In genomic region chr19:32642771-32643170, GRCh38 we compare ENCODE assay signal across 8 cellular contexts. TPM values are rescaled to one million over a fixed set of nuclear protein-coding genes. Genes with fewer than 3 reads are reported as not detected.
DNase-seq lines count a peak whose midpoint lies in the region; ATAC-seq and TF ChIP-seq lines count a peak whose summit lies in the region.

No MANE protein-coding gene starts in this region.

- H3K9me3 Mint-ChIP-seq in natural killer cell treated with Interleukin-12 subunit alpha and Interleukin-12 subunit beta and Interleukin-15 and Interleukin-18, amount 100 ng/mL, for 72 hours, result no peaks in the 10 kb centered on the region

- H3K4me3 ChIP-seq in lower leg skin (ENCODE audit: low read depth, poor library complexity, severe bottlenecking), result no peak overlapping the region

- intact Hi-C loops in lower leg skin (cut with DNase I; ENCODE audit: low total_unique reads), result no loop called here

- WGBS in lower leg skin, 2 donors, result 94 to 96% methylated on average over 11 to 12 of the region's 12 CpGs

- no peak overlapping the region for H3K27ac Mint-ChIP-seq in natural killer cell treated with Interleukin-12 subunit alpha and Interleukin-12 subunit beta and Interleukin-15 and Interleukin-18, amount 100 ng/mL, for 72 hours

- H3K27me3 Mint-ChIP-seq in natural killer cell treated with Interleukin-12 subunit alpha and Interleukin-12 subunit beta and Interleukin-15 and Interleukin-18, amount 100 ng/mL, for 72 hours, result no peaks in the 10 kb centered on the region

- no peak for TF ChIP-seq POLR2A in lower leg skin (IDR thresholded peaks at IDR 0.05)

- H3K4me1 Mint-ChIP-seq in natural killer cell treated with Interleukin-12 subunit alpha and Interleukin-12 subunit beta and Interleukin-15 and Interleukin-18, amount 100 ng/mL, for 72 hours (ENCODE audit: low read depth in 2 of 2), result peaks cover 5 to 10% of the 10 kb centered on the region in 2 donors

- H3K27ac ChIP-seq in substantia nigra (ENCODE audit: low read depth, low read length, poor library complexity, severe bottlenecking), result no peak overlapping the region

- peak; percentile 48 to 57 for ATAC-seq in natural killer cell treated with Interleukin-12 subunit alpha and Interleukin-12 subunit beta and Interleukin-15 and Interleukin-18, amount 100 ng/mL, for 72 hours
- ATAC-seq in HG03457 (IDR thresholded peaks at IDR 0.05; ENCODE audit: unreplicated experiment), result no peak

- H3K36me3 Mint-ChIP-seq in natural killer cell treated with Interleukin-12 subunit alpha and Interleukin-12 subunit beta and Interleukin-15 and Interleukin-18, amount 100 ng/mL, for 72 hours, result peaks cover 12% of the 10 kb centered on the region

- peak; percentile 42 for DNase-seq in activated CD4-positive, CD25-positive, alpha-beta regulatory T cell treated with anti-CD3 and anti-CD28 coated beads, Interleukin-2, amount 50 U/mL, for 16 hours (ENCODE audit: low read depth, low spot score)
- peak; percentile 64 to 72 for DNase-seq in activated T-cell treated with anti-CD3 and anti-CD28 coated beads, Interleukin-2, amount 50 U/mL, for 48 hours
- DNase-seq in natural killer cell treated with Interleukin-12 subunit alpha and Interleukin-12 subunit beta and Interleukin-15 and Interleukin-18, amount 100 ng/mL, for 72 hours (ENCODE audit: low spot score), result no peak
- peak; percentile 71 for DNase-seq in stimulated activated CD8-positive, alpha-beta memory T cell treated with anti-CD3 and anti-CD28 coated beads, Interleukin-4, amount 100 ng/mL, for 48 hours
- DNase-seq in HK-2 (ENCODE audit: unreplicated experiment) (no peak), substantia nigra (lab: John Stamatoyannopoulos, UW) (no peak), lower leg skin (ENCODE audit: low spot score in 2 of 2) (no peak)

- no peak overlapping the region for H3K4me3 Mint-ChIP-seq in natural killer cell treated with Interleukin-12 subunit alpha and Interleukin-12 subunit beta and Interleukin-15 and Interleukin-18, amount 100 ng/mL, for 72 hours

- no peak for TF ChIP-seq CTCF in lower leg skin (IDR thresholded peaks at IDR 0.05)

RNA-seq across cellular contexts. Expression of gene ANKRD27, which starts 32.2 kb away (rescaled TPM):
- total RNA-seq in natural killer cell treated with Interleukin-12 subunit alpha and Interleukin-12 subunit beta and Interleukin-15 and Interleukin-18, amount 100 ng/mL, for 72 hours, result 10 to 100 TPM; 47.3 to 55.6 TPM
- 10 to 100 TPM; 24.1 to 46.0 (median 28.6) TPM for total RNA-seq in lower leg skin

RNA-seq across cellular contexts. Expression of gene RGS9BP, which starts 32.9 kb away (rescaled TPM):
- total RNA-seq in natural killer cell treated with Interleukin-12 subunit alpha and Interleukin-12 subunit beta and Interleukin-15 and Interleukin-18, amount 100 ng/mL, for 72 hours, result under 1 TPM in 1 of 2 donors, not detected in 1; 0.20 TPM
- 1 to 10 TPM; 1.0 to 2.9 (median 1.7) TPM for total RNA-seq in lower leg skin

RNA-seq across cellular contexts. Expression of gene NUDT19, which starts 48.9 kb away (rescaled TPM):
- total RNA-seq in natural killer cell treated with Interleukin-12 subunit alpha and Interleukin-12 subunit beta and Interleukin-15 and Interleukin-18, amount 100 ng/mL, for 72 hours, result 10 to 100 TPM; 19.6 to 21.7 TPM
- 10 to 100 TPM; 14.8 to 19.2 (median 18.6) TPM for total RNA-seq in lower leg skin

Comparison
In these comparisons a context has a peak if more than half of its experiments do, and no peak if none do; other contexts are left out.
1. DNase-seq: peak in activated CD4-positive, CD25-positive, alpha-beta regulatory T cell treated with anti-CD3 and anti-CD28 coated beads, Interleukin-2, amount 50 U/mL, for 16 hours (single experiment), activated T-cell treated with anti-CD3 and anti-CD28 coated beads, Interleukin-2, amount 50 U/mL, for 48 hours (2 of 2) and stimulated activated CD8-positive, alpha-beta memory T cell treated with anti-CD3 and anti-CD28 coated beads, Interleukin-4, amount 100 ng/mL, for 48 hours (single experiment); none in natural killer cell treated with Interleukin-12 subunit alpha and Interleukin-12 subunit beta and Interleukin-15 and Interleukin-18, amount 100 ng/mL, for 72 hours (single experiment), HK-2 (single experiment), substantia nigra (0 of 49) and lower leg skin (0 of 2).